1 cellular context compared by ENCODE assay signal in the genomic region with DNA sequence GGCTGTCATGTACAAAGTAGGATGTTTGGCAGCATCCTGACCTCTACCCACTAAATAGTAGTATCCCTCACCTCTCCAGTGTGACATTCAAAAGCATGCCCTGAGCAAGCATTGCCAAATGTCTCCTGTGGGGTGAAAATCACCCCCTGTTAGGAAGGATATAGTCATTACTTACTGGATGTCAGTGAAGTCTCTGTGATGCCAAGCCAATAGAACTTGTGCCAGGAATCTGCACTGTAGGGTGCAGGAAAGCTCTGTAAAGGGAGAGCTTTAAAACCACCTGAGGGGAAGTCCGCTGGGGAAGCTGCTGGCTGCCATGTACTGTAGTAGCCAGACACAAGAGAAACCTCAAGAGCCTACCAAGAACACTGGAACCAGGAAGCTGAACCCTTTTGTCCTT.
TF ChIP-seq lines count a peak whose summit lies in the region.

No MANE protein-coding gene starts in this region.

TF ChIP-seq in GM23338, 12 proteins besides CTCF, POLR2A, EP300 and RAD21 (continued from another document):
- no peak for TF ChIP-seq JUNB (IDR thresholded peaks at IDR 0.05; ENCODE audit: unreplicated experiment)
- TF ChIP-seq EZH2phosphoT487 (IDR thresholded peaks at IDR 0.05; ENCODE audit: unreplicated experiment) = no peak
